In the genomic region with DNA sequence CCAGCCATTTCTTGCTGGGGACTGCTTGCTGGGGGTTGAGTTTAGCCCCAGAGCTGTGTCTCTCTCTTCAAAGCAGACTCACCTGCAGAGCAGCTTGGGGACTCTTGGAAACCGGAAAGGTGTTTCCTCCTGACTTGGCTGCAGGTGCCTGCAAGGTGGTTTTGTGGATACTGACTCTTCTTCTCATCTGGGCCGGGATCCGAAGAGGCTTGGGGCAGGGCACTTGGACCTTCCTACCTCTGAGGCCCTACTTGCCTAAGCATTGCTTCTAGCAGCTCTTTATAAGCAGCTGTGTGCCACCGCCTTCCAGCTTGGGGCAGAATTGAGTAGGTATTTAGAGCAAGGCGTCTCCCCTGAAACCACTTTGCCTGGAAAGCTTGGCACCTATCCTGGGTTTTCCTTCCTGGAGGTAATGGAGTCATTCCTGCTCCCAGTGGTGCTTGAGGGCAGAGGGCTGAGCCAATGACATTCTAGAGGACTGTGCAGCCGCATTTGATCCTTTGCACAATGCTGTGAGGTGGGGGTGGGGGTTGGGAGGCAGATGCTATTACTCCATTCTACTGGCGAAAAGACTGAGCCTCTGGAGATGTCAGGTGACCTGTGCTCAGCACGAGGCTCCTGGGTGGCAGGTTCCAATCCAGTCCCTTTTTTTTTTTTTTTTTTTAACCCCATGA, we compare ENCODE assay signal across 10 cellular contexts. TPM values are rescaled to one million over a fixed set of nuclear protein-coding genes. Genes with fewer than 3 reads are reported as not detected.
A peak's percentile ranks its signal among the peaks of the same experiment; 100 is the strongest.
DNase-seq lines count a peak whose midpoint lies in the region; ATAC-seq and TF ChIP-seq lines count a peak whose summit lies in the region.
"Had no signal": no experiment of that assay in that cellular context is flagged by ENCODE, and none has a peak within 500 bp of the region (broad histone marks: within the 10 kb centered on the region; RNA-seq: fewer than 3 reads in every experiment).

No MANE protein-coding gene starts in this region.

- no peak overlapping the region for H2BK5ac ChIP-seq in mesendoderm (ENCODE audit: low read length)

- no peak overlapping the region for H2AK5ac ChIP-seq in mesendoderm (ENCODE audit: low read length)

- H3K4me2 ChIP-seq in mesendoderm (ENCODE audit: low read length): no peak overlapping the region

- H3K27me3 ChIP-seq in heart left ventricle (no peaks in the 10 kb centered on the region), breast epithelium (no peaks in the 10 kb centered on the region), mesendoderm (ENCODE audit: insufficient read depth, low read length, poor library complexity) (no peaks in the 10 kb centered on the region), upper lobe of left lung (no peaks in the 10 kb centered on the region)

- no peak overlapping the region for H3K18ac ChIP-seq in mesendoderm (ENCODE audit: low read length)

- WGBS in heart left ventricle, 4 donors: 69 to 75% (median 74%) methylated on average over 8 of the region's 8 CpGs
- no CpG with 5 or more reads among the region's 8 CpGs for WGBS in mesendoderm (ENCODE audit: extremely low coverage, insufficient coverage, low lambda C conversion rate)
- 53 to 74% methylated on average over 8 of the region's 8 CpGs for WGBS in upper lobe of left lung, 2 donors

- no peak overlapping the region for H3K23ac ChIP-seq in mesendoderm (ENCODE audit: low read length)

- DNase-seq in heart left ventricle (peak in 3 of 5 donors; percentile 16 to 26 (median 25)), left ventricle myocardium superior (no peak), breast epithelium (ENCODE audit: low spot score in 2 of 2) (peak in 1 of 2 donors; percentile 76), mesendoderm (peak; percentile 20), upper lobe of left lung (peak in 1 of 2 donors; percentile 86), NCI-H146 (lab: John Stamatoyannopoulos, UW) (no peak)
- DNase-seq: activated naive CD4-positive, alpha-beta T cell treated with anti-CD3 and anti-CD28 coated beads for 36 hours had no signal

- H3K4me1 ChIP-seq in heart left ventricle (peaks cover 7 to 66% (median 39%) of the 10 kb centered on the region in 12 donors), breast epithelium (peaks cover 14 to 16% of the 10 kb centered on the region in 2 donors), mesendoderm (ENCODE audit: control insufficient read depth, low read depth, low read length) (peaks cover 3% of the 10 kb centered on the region), upper lobe of left lung (peaks cover 31 to 41% (median 37%) of the 10 kb centered on the region in 4 donors)

- H3K9ac ChIP-seq in mesendoderm (ENCODE audit: low read length): no peak overlapping the region

- no peak for ATAC-seq in heart left ventricle
- ATAC-seq in left ventricle myocardium superior: no peak
- peak in 1 of 2 donors; percentile 64 for ATAC-seq in upper lobe of left lung (ENCODE audit: low FRiP score in 2 of 2)
- ATAC-seq in HG02870 (IDR thresholded peaks at IDR 0.05; ENCODE audit: unreplicated experiment): no peak
- no peak for ATAC-seq in GM18517 (IDR thresholded peaks at IDR 0.05; ENCODE audit: unreplicated experiment)

- TF ChIP-seq POLR2A in heart left ventricle (IDR thresholded peaks at IDR 0.05) (no peak), breast epithelium (IDR thresholded peaks at IDR 0.05) (no peak), upper lobe of left lung (IDR thresholded peaks at IDR 0.05) (peak in 1 of 4 donors; percentile 9)

- H4K5ac ChIP-seq in mesendoderm (ENCODE audit: low read length): no peak overlapping the region

- H2BK15ac ChIP-seq in mesendoderm (replicated peaks; ENCODE audit: low read depth): no peak overlapping the region

- no peak overlapping the region for H3K56ac ChIP-seq in mesendoderm (ENCODE audit: low read length)

- TF ChIP-seq CTCF in heart left ventricle (IDR thresholded peaks at IDR 0.05) (no peak), breast epithelium (IDR thresholded peaks at IDR 0.05) (no peak), upper lobe of left lung (IDR thresholded peaks at IDR 0.05) (no peak)

- intact Hi-C loops in heart left ventricle (cut with DNase I) (no loop called here), left ventricle myocardium superior (cut with micrococcal nuclease) (no loop called here), breast epithelium (cut with DNase I; ENCODE audit: low total_unique reads) (no loop called here)

- TF ChIP-seq EP300 in upper lobe of left lung (IDR thresholded peaks at IDR 0.05): no peak

- no peak overlapping the region for H2BK120ac ChIP-seq in mesendoderm (ENCODE audit: low read depth, low read length)

- H3K4ac ChIP-seq in mesendoderm (ENCODE audit: low read depth, low read length): no peak overlapping the region

- no peak overlapping the region for H4K8ac ChIP-seq in mesendoderm (ENCODE audit: low read depth, low read length)

- H3K9me3 ChIP-seq in heart left ventricle: no peaks in the 10 kb centered on the region
- H3K9me3 ChIP-seq in breast epithelium: no peaks in the 10 kb centered on the region
- H3K9me3 ChIP-seq in upper lobe of left lung: no peaks in the 10 kb centered on the region

- H3K27ac ChIP-seq in heart left ventricle: peak overlapping the region in 11 of 12 donors; percentile 2 to 86 (median 33)
- peak overlapping the region; percentile 89 to 93 for H3K27ac ChIP-seq in breast epithelium
- H3K27ac ChIP-seq in mesendoderm (ENCODE audit: low read depth, low read length): no peak overlapping the region
- peak overlapping the region; percentile 56 to 67 (median 58) for H3K27ac ChIP-seq in upper lobe of left lung
- H3K27ac ChIP-seq: VCaP had no signal

- H3K4me3 ChIP-seq in heart left ventricle (no peak overlapping the region), breast epithelium (peak overlapping the region in 1 of 3 donors; percentile 45), mesendoderm (ENCODE audit: low read length) (no peak overlapping the region), upper lobe of left lung (no peak overlapping the region)

- peaks cover 3% of the 10 kb centered on the region for H3K79me1 ChIP-seq in mesendoderm (ENCODE audit: low read length)

- H3K36me3 ChIP-seq in heart left ventricle (no peaks in the 10 kb centered on the region), breast epithelium (no peaks in the 10 kb centered on the region), mesendoderm (ENCODE audit: control insufficient read depth, insufficient read depth, low read length) (no peaks in the 10 kb centered on the region), upper lobe of left lung (no peaks in the 10 kb centered on the region)

- no peaks in the 10 kb centered on the region for H3K79me2 ChIP-seq in mesendoderm (ENCODE audit: control insufficient read depth, insufficient read depth, low read length)

RNA-seq across cellular contexts. Expression of a gene that starts 3.4 kb away (rescaled TPM):
- total RNA-seq in heart left ventricle: 100 to 1,000 TPM in 8 of 9 donors, 10 to 100 TPM in 1; 97.8 to 482 (median 138) TPM
- polyA plus RNA-seq in heart left ventricle: 100 to 1,000 TPM in 1 of 2 donors, 10 to 100 TPM in 1; 92.2 to 122 TPM
- total RNA-seq in left ventricle myocardium superior: 129 TPM
- total RNA-seq in breast epithelium: 100 to 1,000 TPM; 135 to 238 (median 181) TPM
- 21.7 TPM for polyA plus RNA-seq in mesendoderm (2013, experiment 1 of 2)
- 22.0 TPM for polyA plus RNA-seq in mesendoderm (2013, experiment 2 of 2)
- 100 to 1,000 TPM; 196 to 503 (median 397) TPM for total RNA-seq in upper lobe of left lung

RNA-seq across cellular contexts. Expression of a gene that starts 8.8 kb away (rescaled TPM):
- total RNA-seq in heart left ventricle (under 1 TPM; 0.07 to 0.64 (median 0.25) TPM), left ventricle myocardium superior (0.30 TPM), breast epithelium (under 1 TPM in 1 of 3 donors, not detected in 2; 0.16 TPM), upper lobe of left lung (1 to 10 TPM; 1.5 to 9.3 (median 2.6) TPM)
- polyA plus RNA-seq in heart left ventricle: under 1 TPM in 1 of 2 donors, not detected in 1; 0.17 TPM
- not detected for polyA plus RNA-seq in mesendoderm (2013, experiment 1 of 2)
- polyA plus RNA-seq in mesendoderm (2013, experiment 2 of 2): not detected
- total RNA-seq: activated naive CD4-positive, alpha-beta T cell treated with anti-CD3 and anti-CD28 coated beads for 36 hours had no signal

RNA-seq across cellular contexts. Expression of a gene that starts 21.7 kb away (rescaled TPM):
- total RNA-seq in heart left ventricle (100 to 1,000 TPM in 7 of 9 donors, 10 to 100 TPM in 2; 38.5 to 153 (median 116) TPM), left ventricle myocardium superior (128 TPM), breast epithelium (10 to 100 TPM; 25.6 to 36.4 (median 31.4) TPM), upper lobe of left lung (10 to 100 TPM; 18.9 to 75.0 (median 32.3) TPM)
- polyA plus RNA-seq in heart left ventricle: 100 to 1,000 TPM in 1 of 2 donors, 10 to 100 TPM in 1; 66.4 to 130 TPM
- polyA plus RNA-seq in mesendoderm (2013, experiment 1 of 2): 61.1 TPM
- polyA plus RNA-seq in mesendoderm (2013, experiment 2 of 2): 59.6 TPM

RNA-seq across cellular contexts. Expression of a gene that starts 29.4 kb away (rescaled TPM):
- total RNA-seq in heart left ventricle (10 to 100 TPM; 21.7 to 43.8 (median 27.7) TPM), left ventricle myocardium superior (35.6 TPM), breast epithelium (10 to 100 TPM; 50.1 to 78.7 (median 77.7) TPM), upper lobe of left lung (10 to 100 TPM; 42.3 to 99.5 (median 48.7) TPM)
- polyA plus RNA-seq in heart left ventricle: 10 to 100 TPM; 21.9 to 24.4 TPM
- polyA plus RNA-seq in mesendoderm (2013, experiment 1 of 2): 54.9 TPM
- 53.5 TPM for polyA plus RNA-seq in mesendoderm (2013, experiment 2 of 2)

RNA-seq across cellular contexts. Expression of a gene that starts 32.1 kb away (rescaled TPM):
- total RNA-seq in heart left ventricle (10 to 100 TPM; 34.6 to 51.0 (median 43.7) TPM), left ventricle myocardium superior (50.1 TPM), breast epithelium (10 to 100 TPM; 43.7 to 55.4 (median 52.4) TPM), upper lobe of left lung (10 to 100 TPM in 5 of 6 donors, 1 to 10 TPM in 1; 5.2 to 77.1 (median 46.0) TPM)
- polyA plus RNA-seq in heart left ventricle: 10 to 100 TPM; 14.1 to 39.6 TPM
- 23.0 TPM for polyA plus RNA-seq in mesendoderm (2013, experiment 1 of 2)
- 24.1 TPM for polyA plus RNA-seq in mesendoderm (2013, experiment 2 of 2)

Comparison
In these comparisons a context has a peak if more than half of its experiments do, and no peak if none do; other contexts are left out.
1. DNase-seq: peak in heart left ventricle (3 of 5) and mesendoderm (single experiment); none in left ventricle myocardium superior (single experiment) and NCI-H146 (single experiment).